In the genomic region with DNA sequence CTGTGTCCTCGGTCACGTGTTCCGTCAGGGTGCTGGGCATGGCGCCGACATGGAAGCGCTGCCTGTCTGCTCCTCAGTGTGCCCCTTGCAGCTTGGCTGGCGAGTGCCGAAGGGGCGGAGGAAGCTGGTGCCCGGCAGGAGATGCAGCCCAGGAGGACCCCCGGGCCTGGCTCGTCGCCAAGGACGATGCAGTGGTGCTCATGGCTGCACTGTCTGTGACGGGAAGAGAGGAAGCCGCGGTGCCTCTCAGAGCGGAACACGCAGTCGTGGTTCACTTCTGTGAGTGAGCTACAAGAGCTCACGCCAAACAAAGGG, we compare ENCODE assay signal across 22 cellular contexts. TPM values are rescaled to one million over a fixed set of nuclear protein-coding genes. Genes with fewer than 3 reads are reported as not detected.
A peak's percentile ranks its signal among the peaks of the same experiment; 100 is the strongest.
DNase-seq lines count a peak whose midpoint lies in the region; ATAC-seq and TF ChIP-seq lines count a peak whose summit lies in the region.
"Had no signal": no experiment of that assay in that cellular context is flagged by ENCODE, and none has a peak within 500 bp of the region (broad histone marks: within the 10 kb centered on the region; RNA-seq: fewer than 3 reads in every experiment).

No MANE protein-coding gene starts in this region.

- no peaks in the 10 kb centered on the region for H3K36me3 Mint-ChIP-seq in activated T-cell treated with anti-CD3 and anti-CD28 coated beads, Interleukin-2, amount 50 U/mL, for 24 hours (ENCODE audit: low read depth)
- no peaks in the 10 kb centered on the region for H3K36me3 Mint-ChIP-seq in activated T-cell treated with anti-CD3 and anti-CD28 coated beads, Interleukin-2, amount 50 U/mL, for 4 hours (ENCODE audit: insufficient read depth)

- no peak for TF ChIP-seq EP300 in sigmoid colon (IDR thresholded peaks at IDR 0.05)

- ATAC-seq in activated T-cell treated with anti-CD3 and anti-CD28 coated beads, Interleukin-2, amount 50 U/mL, for 4 hours = no peak
- ATAC-seq in left lung (no peak), GM21619 (IDR thresholded peaks at IDR 0.05; ENCODE audit: unreplicated experiment) (no peak)

- H3K27me3 ChIP-seq in Peyer's patch (no peaks in the 10 kb centered on the region), left lung (peaks cover 0 to 65% of the 10 kb centered on the region in 2 donors), sigmoid colon (peaks cover 12 to 85% (median 53%) of the 10 kb centered on the region in 3 donors)

- H3K4me1 ChIP-seq in Peyer's patch (peaks cover 0 to 13% (median 0%) of the 10 kb centered on the region in 4 donors), left lung (peaks cover 13 to 21% of the 10 kb centered on the region in 2 donors), sigmoid colon (peaks cover 0 to 29% (median 20%) of the 10 kb centered on the region in 4 donors)

- H3K9me3 ChIP-seq in Peyer's patch (no peaks in the 10 kb centered on the region), left lung (no peaks in the 10 kb centered on the region), sigmoid colon (no peaks in the 10 kb centered on the region)
- H3K9me3 ChIP-seq: tibial artery had no signal

- DNase-seq in activated T-cell treated with anti-CD3 and anti-CD28 coated beads, Interleukin-2, amount 50 U/mL, for 24 hours = peak; percentile 24
- DNase-seq in activated T-cell treated with anti-CD3 and anti-CD28 coated beads, Interleukin-2, amount 50 U/mL, for 4 hours = no peak
- peak in 2 of 3 donors; percentile 38 to 49 for DNase-seq in Peyer's patch
- DNase-seq in left lung = peak; percentile 28 to 78
- DNase-seq in sigmoid colon = peak; percentile 58
- DNase-seq in NAMALWA (ENCODE audit: low spot score) = no peak
- no peak for DNase-seq in H4 (ENCODE audit: low spot score)
- DNase-seq: activated CD4-positive, alpha-beta T cell treated with anti-CD3 and anti-CD28 coated beads for 1 hour; activated gamma-delta T cell treated with Interleukin-2 at 50 U/mL for 16 hours; GOT3; MV-4-11; NCI-H1930; stimulated activated naive CD4-positive, alpha-beta T cell treated with Interleukin-2 at 50 U/mL for 16 hours; T1000 had no signal

- 87 to 89% methylated on average over 21 of the region's 21 CpGs for WGBS in sigmoid colon, 2 donors

- H3K36me3 ChIP-seq in Peyer's patch = no peaks in the 10 kb centered on the region
- H3K36me3 ChIP-seq in left lung = no peaks in the 10 kb centered on the region
- no peaks in the 10 kb centered on the region for H3K36me3 ChIP-seq in sigmoid colon
- H3K36me3 ChIP-seq: tibial artery had no signal

- no peak overlapping the region for H3K27ac ChIP-seq in Peyer's patch
- no peak overlapping the region for H3K27ac ChIP-seq in left lung
- no peak overlapping the region for H3K27ac ChIP-seq in sigmoid colon
- H3K27ac ChIP-seq: KMS-11, tibial artery had no signal

- intact Hi-C loops in left lung (cut with DNase I) (no loop called here), sigmoid colon (cut with DNase I) (no loop called here)

- TF ChIP-seq POLR2A in Peyer's patch (IDR thresholded peaks at IDR 0.05) = no peak
- TF ChIP-seq POLR2A in sigmoid colon (IDR thresholded peaks at IDR 0.05) = no peak

- H3K27me3 Mint-ChIP-seq in activated T-cell treated with anti-CD3 and anti-CD28 coated beads, Interleukin-2, amount 50 U/mL, for 24 hours = peaks cover 53% of the 10 kb centered on the region
- H3K27me3 Mint-ChIP-seq in activated T-cell treated with anti-CD3 and anti-CD28 coated beads, Interleukin-2, amount 50 U/mL, for 4 hours (ENCODE audit: low read depth) = peaks cover 37% of the 10 kb centered on the region

- peaks cover 3% of the 10 kb centered on the region for H3K9me3 Mint-ChIP-seq in activated T-cell treated with anti-CD3 and anti-CD28 coated beads, Interleukin-2, amount 50 U/mL, for 24 hours
- H3K9me3 Mint-ChIP-seq in activated T-cell treated with anti-CD3 and anti-CD28 coated beads, Interleukin-2, amount 50 U/mL, for 4 hours = no peaks in the 10 kb centered on the region
- H3K9me3 Mint-ChIP-seq: dendritic cell treated with granulocyte-macrophage colony-stimulating factor and Interleukin-4, amounts not matched to agents 40 ng/mL and 50 ng/mL, for 4 days had no signal

- H3K4me1 Mint-ChIP-seq in activated T-cell treated with anti-CD3 and anti-CD28 coated beads, Interleukin-2, amount 50 U/mL, for 24 hours (ENCODE audit: low read depth) = peaks cover 7% of the 10 kb centered on the region
- H3K4me1 Mint-ChIP-seq in activated T-cell treated with anti-CD3 and anti-CD28 coated beads, Interleukin-2, amount 50 U/mL, for 4 hours (ENCODE audit: low read depth) = no peaks in the 10 kb centered on the region

- H3K27ac Mint-ChIP-seq in activated T-cell treated with anti-CD3 and anti-CD28 coated beads, Interleukin-2, amount 50 U/mL, for 24 hours = no peak overlapping the region
- H3K27ac Mint-ChIP-seq: dendritic cell treated with granulocyte-macrophage colony-stimulating factor and Interleukin-4, amounts not matched to agents 40 ng/mL and 50 ng/mL, for 4 days had no signal

- no peak overlapping the region for H3K4me3 Mint-ChIP-seq in activated T-cell treated with anti-CD3 and anti-CD28 coated beads, Interleukin-2, amount 50 U/mL, for 24 hours
- no peak overlapping the region for H3K4me3 Mint-ChIP-seq in activated T-cell treated with anti-CD3 and anti-CD28 coated beads, Interleukin-2, amount 50 U/mL, for 4 hours
- H3K4me3 Mint-ChIP-seq: CD4-positive, alpha-beta memory T cell; dendritic cell treated with granulocyte-macrophage colony-stimulating factor and Interleukin-4, amounts not matched to agents 40 ng/mL and 50 ng/mL, for 4 days had no signal

- no peak overlapping the region for H3K4me3 ChIP-seq in Peyer's patch
- H3K4me3 ChIP-seq in left lung = no peak overlapping the region
- H3K4me3 ChIP-seq in sigmoid colon = no peak overlapping the region
- H3K4me3 ChIP-seq: tibial artery had no signal

- TF ChIP-seq CTCF in Peyer's patch (IDR thresholded peaks at IDR 0.05) (no peak), left lung (IDR thresholded peaks at IDR 0.05) (no peak), sigmoid colon (IDR thresholded peaks at IDR 0.05) (no peak)

RNA-seq across cellular contexts. Expression of a gene that starts 38.1 kb away (rescaled TPM):
- 10 to 100 TPM; 20.4 to 29.6 (median 20.6) TPM for total RNA-seq in activated T-cell treated with anti-CD3 and anti-CD28 coated beads, Interleukin-2, amount 50 U/mL, for 4 hours
- total RNA-seq in Peyer's patch = 10 to 100 TPM; 10.3 to 29.7 (median 26.8) TPM
- 10 to 100 TPM; 23.5 to 31.2 TPM for total RNA-seq in left lung
- 10 to 100 TPM in 1 of 4 donors, 1 to 10 TPM in 3; 6.1 to 10.0 (median 8.0) TPM for total RNA-seq in sigmoid colon
- polyA plus RNA-seq in sigmoid colon = 10 to 100 TPM in 1 of 3 donors, 1 to 10 TPM in 2; 1.2 to 12.1 (median 3.0) TPM
- 63.1 and 66.9 TPM in 2 replicates for total RNA-seq in H4 (2014; rRNA removed; shearing (Covaris generic))

RNA-seq across cellular contexts. Expression of a gene that starts 56.3 kb away (rescaled TPM):
- under 1 TPM in 1 of 3 donors, not detected in 2; 0.05 TPM for total RNA-seq in activated T-cell treated with anti-CD3 and anti-CD28 coated beads, Interleukin-2, amount 50 U/mL, for 4 hours
- 10 to 100 TPM in 3 of 4 donors, under 1 TPM in 1; 0.83 to 35.7 (median 24.3) TPM for total RNA-seq in Peyer's patch
- under 1 TPM; 0.35 to 0.39 TPM for total RNA-seq in left lung
- total RNA-seq in sigmoid colon = not detected
- 1 to 10 TPM in 1 of 3 donors, not detected in 2; 1.1 TPM for polyA plus RNA-seq in sigmoid colon
- total RNA-seq in H4 (2014; rRNA removed; shearing (Covaris generic)) = 0.10 TPM in 1 of 2 replicates, not detected in the other
- total RNA-seq: activated CD8-positive, alpha-beta memory T cell treated with anti-CD3 and anti-CD28 coated beads for 36 hours; RPMI7951; skeletal muscle tissue had no signal

Comparison
In these comparisons a context has a peak if more than half of its experiments do, and no peak if none do; other contexts are left out.
1. DNase-seq: peak in activated T-cell treated with anti-CD3 and anti-CD28 coated beads, Interleukin-2, amount 50 U/mL, for 24 hours (single experiment), Peyer's patch (2 of 3), left lung (2 of 2) and sigmoid colon (single experiment); none in activated T-cell treated with anti-CD3 and anti-CD28 coated beads, Interleukin-2, amount 50 U/mL, for 4 hours (single experiment), NAMALWA (single experiment) and H4 (single experiment).